In the genomic region with DNA sequence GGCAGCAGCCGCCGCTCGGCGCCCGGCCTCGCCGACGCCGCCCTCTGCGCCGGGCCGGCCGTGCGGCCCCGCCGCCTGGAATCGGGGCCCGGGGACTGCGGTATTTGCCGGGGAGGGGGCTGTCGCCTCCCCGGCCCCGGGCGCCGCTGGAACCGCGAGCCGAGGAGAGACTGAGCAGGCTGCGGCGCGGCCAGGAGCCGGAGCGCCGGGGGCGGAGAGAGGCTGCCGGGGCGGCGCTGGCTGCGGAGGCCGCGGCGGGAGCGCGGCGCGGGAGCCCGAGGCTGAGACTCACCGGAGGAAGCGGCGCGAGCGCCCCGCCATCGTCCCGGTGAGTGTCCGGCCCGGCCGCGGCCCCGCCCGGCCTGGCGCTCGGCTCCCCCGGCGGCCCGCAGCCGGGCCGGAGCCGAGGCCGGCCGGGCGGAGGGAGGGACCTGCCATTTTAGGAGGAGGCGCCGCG, we compare ENCODE assay signal across 8 cellular contexts. TPM values are rescaled to one million over a fixed set of nuclear protein-coding genes. Genes with fewer than 3 reads are reported as not detected.
DNase-seq lines count a peak whose midpoint lies in the region; ATAC-seq and TF ChIP-seq lines count a peak whose summit lies in the region.

No MANE protein-coding gene starts in this region.

- no peaks in the 10 kb centered on the region for H3K27me3 ChIP-seq in stomach

- H3K36me3 ChIP-seq in stomach, result no peaks in the 10 kb centered on the region

- H3K27ac ChIP-seq in stomach, result peak overlapping the region; percentile 99 to 100 (median 99)

- ATAC-seq in HG02938 (IDR thresholded peaks at IDR 0.05; ENCODE audit: unreplicated experiment), result peak; percentile 1
- no peak for ATAC-seq in omental fat pad (ENCODE audit: low FRiP score)
- ATAC-seq in HG02870 (IDR thresholded peaks at IDR 0.05; ENCODE audit: unreplicated experiment), result no peak
- ATAC-seq in HG03175 (IDR thresholded peaks at IDR 0.05; ENCODE audit: unreplicated experiment), result no peak

- 0 to 1% (median 0%) methylated on average over 21 to 72 of the region's 75 CpGs for WGBS in stomach, 5 donors

- no peaks in the 10 kb centered on the region for H3K36me3 Mint-ChIP-seq in activated naive CD8-positive, alpha-beta T cell

- no peaks in the 10 kb centered on the region for H3K27me3 Mint-ChIP-seq in activated naive CD8-positive, alpha-beta T cell

- TF ChIP-seq EP300 in stomach (IDR thresholded peaks at IDR 0.05), result no peak

- peaks cover 51% of the 10 kb centered on the region for H3K4me1 Mint-ChIP-seq in activated naive CD8-positive, alpha-beta T cell (ENCODE audit: low read depth)

- H3K9me3 ChIP-seq in stomach, result no peaks in the 10 kb centered on the region

- intact Hi-C loops in stomach (cut with DNase I; ENCODE audit: low total_unique reads), result loop anchor here (10.0 kb wide), 1 partner anchor 103 kb away; the partner anchor contains the start of gene VPS26C

- H3K4me1 ChIP-seq in stomach, result peaks cover 15 to 52% (median 40%) of the 10 kb centered on the region in 4 donors

- peak; percentile 53 for DNase-seq in D341Med (ENCODE audit: low spot score)
- peak; percentile 23 for DNase-seq in iPS-NIHi11 (ENCODE audit: low spot score)
- peak; percentile 27 for DNase-seq in stomach
- no peak for DNase-seq in omental fat pad (ENCODE audit: low spot score)

- no peak overlapping the region for H3K27ac Mint-ChIP-seq in activated naive CD8-positive, alpha-beta T cell

- TF ChIP-seq CTCF in stomach (IDR thresholded peaks at IDR 0.05), result no peak
- no peak for TF ChIP-seq CTCF in omental fat pad (IDR thresholded peaks at IDR 0.05)

- peak overlapping the region; percentile 63 to 94 (median 84) for H3K4me3 ChIP-seq in stomach

- H3K4me3 Mint-ChIP-seq in activated naive CD8-positive, alpha-beta T cell, result peak overlapping the region; percentile 76

- TF ChIP-seq POLR2A in stomach (IDR thresholded peaks at IDR 0.05), result no peak

- no peaks in the 10 kb centered on the region for H3K9me3 Mint-ChIP-seq in activated naive CD8-positive, alpha-beta T cell (ENCODE audit: low read depth)

RNA-seq across cellular contexts. Expression of gene DYRK1A, which starts 0.8 kb away (rescaled TPM):
- total RNA-seq in stomach (100 to 1,000 TPM in 2 of 5 donors, 10 to 100 TPM in 3; 58.3 to 124 (median 99.4) TPM), omental fat pad (10 to 100 TPM; 50.7 to 82.3 (median 72.3) TPM)
- polyA plus RNA-seq in stomach, result 10 to 100 TPM; 10.1 to 19.0 (median 16.3) TPM
